ENCODE assay signal across 17 cellular contexts in genomic region chr11:19980388-19980787, GRCh38.
DNase-seq lines count a peak whose midpoint lies in the region; ATAC-seq and TF ChIP-seq lines count a peak whose summit lies in the region.
"Had no signal": no experiment of that assay in that cellular context is flagged by ENCODE, and none has a peak within 500 bp of the region (broad histone marks: within the 10 kb centered on the region; RNA-seq: fewer than 3 reads in every experiment).

No MANE protein-coding gene starts in this region.

- H3K18ac ChIP-seq in trophoblast cell (ENCODE audit: low read length) = no peak overlapping the region

- H3K27me3 ChIP-seq in ACC112 (ENCODE audit: insufficient read depth, low read length) (no peaks in the 10 kb centered on the region), fibroblast of lung (ENCODE audit: control insufficient read depth, insufficient read depth, low read length) (no peaks in the 10 kb centered on the region), trophoblast cell (ENCODE audit: insufficient read depth, low read length) (no peaks in the 10 kb centered on the region), left lung (no peaks in the 10 kb centered on the region)
- H3K27me3 ChIP-seq: brain microvascular endothelial cell, testis had no signal

- H3K4me1 ChIP-seq in ACC112 (ENCODE audit: control insufficient read depth, insufficient read depth, low read length, unreplicated experiment) (peaks cover 63% of the 10 kb centered on the region), fibroblast of lung (ENCODE audit: control insufficient read depth, extremely low read depth, insufficient read depth, low read length) (peaks cover 10% of the 10 kb centered on the region), trophoblast cell (ENCODE audit: control insufficient read depth in 1 of 2, insufficient read depth in 2 of 2, low read length in 2 of 2) (peaks cover 23 to 25% of the 10 kb centered on the region in 2 experiments), left lung (peaks cover 5 to 10% of the 10 kb centered on the region in 2 donors)
- H3K4me1 ChIP-seq: prostate gland had no signal

- no peak overlapping the region for H3K23ac ChIP-seq in trophoblast cell (ENCODE audit: low read length)

- H3K4me2 ChIP-seq in fibroblast of lung (ENCODE audit: extremely low read depth, insufficient read depth, low read length) (no peak overlapping the region), trophoblast cell (ENCODE audit: low read length) (no peak overlapping the region)

- no peak overlapping the region for H3K4me3 ChIP-seq in ACC112 (ENCODE audit: low read depth, low read length)
- H3K4me3 ChIP-seq in fibroblast of lung (replicated peaks in 1 of 4; ENCODE audit: control extremely low read depth in 1 of 4, insufficient read depth in 1 of 4, low read depth in 3 of 4, low read length in 4 of 4) = no peak overlapping the region
- H3K4me3 ChIP-seq in trophoblast cell (ENCODE audit: low read depth, low read length) = no peak overlapping the region
- H3K4me3 ChIP-seq in left lung = no peak overlapping the region
- H3K4me3 ChIP-seq: prostate gland, spleen, testis had no signal

- H2AFZ ChIP-seq in ACC112 (ENCODE audit: low read length, unreplicated experiment) (no peak overlapping the region), fibroblast of lung (ENCODE audit: low read length) (no peak overlapping the region), trophoblast cell (ENCODE audit: insufficient read depth, low read length, poor library complexity) (no peak overlapping the region)

- H2BK12ac ChIP-seq in trophoblast cell (ENCODE audit: low read length) = peak overlapping the region; percentile 63

- ATAC-seq in left lung = no peak

- H3K27ac ChIP-seq in ACC112 (ENCODE audit: low read depth, low read length) (peak overlapping the region; percentile 96), VCaP (peak overlapping the region; percentile 45; the same call in 1 of the 2 replicates), fibroblast of lung (ENCODE audit: insufficient read depth, low read length) (peak overlapping the region; percentile 20), trophoblast cell (ENCODE audit: low read depth, low read length) (no peak overlapping the region), left lung (peak overlapping the region in 1 of 2 donors; percentile 27)
- H3K27ac ChIP-seq: prostate gland, spleen, testis had no signal

- H4K12ac ChIP-seq in trophoblast cell (ENCODE audit: low read depth, low read length) = no peak overlapping the region

- no peak overlapping the region for H3K9ac ChIP-seq in fibroblast of lung (ENCODE audit: insufficient read depth, low read length)
- no peak overlapping the region for H3K9ac ChIP-seq in trophoblast cell (ENCODE audit: low read length)

- peak overlapping the region; percentile 7 for H4K91ac ChIP-seq in trophoblast cell (ENCODE audit: low read depth, low read length)

- H3K9me3 ChIP-seq in fibroblast of lung (ENCODE audit: control insufficient read depth, insufficient read depth, low read depth, low read length) = no peaks in the 10 kb centered on the region
- no peaks in the 10 kb centered on the region for H3K9me3 ChIP-seq in trophoblast cell (ENCODE audit: insufficient read depth, low read depth, low read length)
- no peaks in the 10 kb centered on the region for H3K9me3 ChIP-seq in left lung
- H3K9me3 ChIP-seq: prostate gland, spleen, testis had no signal

- no peak overlapping the region for H4K8ac ChIP-seq in trophoblast cell (ENCODE audit: low read depth, low read length)

- H3K36me3 ChIP-seq in ACC112 (ENCODE audit: insufficient read depth, low read length) (peaks cover 41% of the 10 kb centered on the region), fibroblast of lung (ENCODE audit: control insufficient read depth, insufficient read depth, low read length) (peaks cover 3% of the 10 kb centered on the region), trophoblast cell (ENCODE audit: control insufficient read depth in 1 of 2, insufficient read depth in 2 of 2, low read length in 2 of 2) (no peaks in the 10 kb centered on the region), left lung (no peaks in the 10 kb centered on the region)
- H3K36me3 ChIP-seq: prostate gland, spleen had no signal

- H3K79me2 ChIP-seq in ACC112 (ENCODE audit: control insufficient read depth, insufficient read depth, low read length, unreplicated experiment) (peaks cover 72% of the 10 kb centered on the region), fibroblast of lung (ENCODE audit: control insufficient read depth, insufficient read depth, low read length) (peaks cover 7% of the 10 kb centered on the region), trophoblast cell (ENCODE audit: control insufficient read depth, insufficient read depth, low read length, poor library complexity) (no peaks in the 10 kb centered on the region)

- peak overlapping the region; percentile 60 for H2AK5ac ChIP-seq in trophoblast cell (ENCODE audit: low read length)

- TF ChIP-seq CTCF in VCaP (conservative IDR thresholded peaks at IDR 0.05) = no peak
- no peak for TF ChIP-seq CTCF in fibroblast of lung (conservative IDR thresholded peaks at IDR 0.05 in 1 of 2, IDR thresholded peaks at IDR 0.05 in 1 of 2; ENCODE audit: low read depth in 1 of 2, low read length in 2 of 2)
- no peak for TF ChIP-seq CTCF in left lung (IDR thresholded peaks at IDR 0.05)

- H2BK120ac ChIP-seq in trophoblast cell (ENCODE audit: insufficient read depth, low read length, poor library complexity) = peak overlapping the region; percentile 55

- no CpG with 5 or more reads among the region's 1 CpG for WGBS in trophoblast cell (ENCODE audit: extremely low coverage, insufficient coverage, insufficient read length)

- H3K4ac ChIP-seq in trophoblast cell (ENCODE audit: low read depth, low read length) = no peak overlapping the region

- no peak overlapping the region for H2BK5ac ChIP-seq in trophoblast cell (ENCODE audit: low read depth, low read length, poor library complexity)

- no peak overlapping the region for H3K14ac ChIP-seq in trophoblast cell (ENCODE audit: low read length)

- DNase-seq in fibroblast of lung (ENCODE audit: low read depth in 2 of 2) (peak in 1 of 2 donors; percentile 54), trophoblast cell (no peak), left lung (no peak), DMS114 treated with DMSO at 0.1 percent for 48 hours (lab: John Stamatoyannopoulos, UW; ENCODE audit: unreplicated experiment) (no peak), NCI-H2107 treated with DMSO at 0.1 percent for 48 hours (lab: John Stamatoyannopoulos, UW; ENCODE audit: unreplicated experiment) (no peak)
- DNase-seq in activated CD4-positive, alpha-beta T cell treated with anti-CD3 and anti-CD28 coated beads for 1 hour = no peak
- DNase-seq: activated CD4-positive, alpha-beta T cell treated with anti-CD3 and anti-CD28 coated beads, Interleukin-2, amount 50 U/mL, for 4 hours; brain microvascular endothelial cell; CD4-positive, alpha-beta T cell; dermis blood vessel endothelial cell; mesendoderm; spleen; stimulated activated CD8-positive, alpha-beta memory T cell treated with anti-CD3 and anti-CD28 coated beads, Interleukin-4, amount 100 ng/mL, for 48 hours; testis had no signal

- H4K20me1 ChIP-seq in fibroblast of lung (ENCODE audit: control insufficient read depth, extremely low read depth, insufficient read depth, low read length) = no peaks in the 10 kb centered on the region

- intact Hi-C loops in left lung (cut with DNase I) = no loop called here

- H3K79me1 ChIP-seq in trophoblast cell (ENCODE audit: low read length) = peaks cover 14% of the 10 kb centered on the region
